14 cellular contexts compared by ENCODE assay signal in genomic region chr17:77144227-77144626, GRCh38. TPM values are rescaled to one million over a fixed set of nuclear protein-coding genes. Genes with fewer than 3 reads are reported as not detected.
DNase-seq lines count a peak whose midpoint lies in the region; ATAC-seq and TF ChIP-seq lines count a peak whose summit lies in the region.
"Had no signal": no experiment of that assay in that cellular context is flagged by ENCODE, and none has a peak within 500 bp of the region (broad histone marks: within the 10 kb centered on the region; RNA-seq: fewer than 3 reads in every experiment).

No MANE protein-coding gene starts in this region.

- TF ChIP-seq POLR2A in gastroesophageal sphincter (IDR thresholded peaks at IDR 0.05), result no peak
- no peak for TF ChIP-seq POLR2A in testis (IDR thresholded peaks at IDR 0.05)

- peaks cover 31% of the 10 kb centered on the region for H3F3A ChIP-seq in SK-N-SH (replicated peaks; ENCODE audit: insufficient read depth)
- peaks cover 16% of the 10 kb centered on the region for H3F3A ChIP-seq in OCI-LY1 (ENCODE audit: insufficient read depth, low read length)

- TF ChIP-seq EP300 in SK-N-SH (IDR thresholded peaks at IDR 0.05; ENCODE audit: borderline replicate concordance in 1 of 2, low read depth in 1 of 2, low read length in 1 of 2) (no peak), gastroesophageal sphincter (IDR thresholded peaks at IDR 0.05) (no peak)

- intact Hi-C loops in testis (cut with DNase I; ENCODE audit: low total_unique reads), result no loop called here

- CTCF ChIA-PET in SK-N-SH (lab: Yijun Ruan, JAX), result no interaction called here

- H3K27ac ChIP-seq in SK-N-SH (ENCODE audit: low read depth in 2 of 2, low read length in 1 of 2), result 0 out of 4 replicates have a peak overlapping the region, but pooled peaks of 1 of the 2 experiments have one; percentile 2
- peak overlapping the region; percentile 95 for H3K27ac ChIP-seq in OCI-LY1 (ENCODE audit: low read depth, low read length, poor library complexity, severe bottlenecking)
- H3K27ac ChIP-seq in gastroesophageal sphincter, result peak overlapping the region in 3 of 4 donors; percentile 22 to 98 (median 60)
- peak overlapping the region; percentile 12 to 95 for H3K27ac ChIP-seq in testis
- H3K27ac ChIP-seq: GM23248 had no signal

- no peak overlapping the region for H3K4me3 ChIP-seq in SK-N-SH (ENCODE audit: low read depth in 2 of 2, low read length in 1 of 2)
- peak overlapping the region; percentile 96 for H3K4me3 ChIP-seq in OCI-LY1 (ENCODE audit: low read depth, low read length, poor library complexity, severe bottlenecking)
- peak overlapping the region in 1 of 2 donors; percentile 98 for H3K4me3 ChIP-seq in gastroesophageal sphincter
- no peak overlapping the region for H3K4me3 ChIP-seq in testis
- H3K4me3 ChIP-seq: GM23248 had no signal

- H2AFZ ChIP-seq in SK-N-SH (ENCODE audit: low read depth), result no peak overlapping the region
- H2AFZ ChIP-seq in OCI-LY1 (ENCODE audit: low read length), result no peak overlapping the region
- H2AFZ ChIP-seq: GM23248 had no signal

- H3K4me2 ChIP-seq in SK-N-SH (0 out of 2 replicates have a peak overlapping the region, but pooled peaks have one; percentile 1), OCI-LY1 (ENCODE audit: low read length) (peak overlapping the region; percentile 87)

- H3K36me3 ChIP-seq in SK-N-SH (replicated peaks in 1 of 2; ENCODE audit: control insufficient read depth in 1 of 2, insufficient read depth in 2 of 2, low read length in 1 of 2) (peaks cover 50 to 53% of the 10 kb centered on the region in 2 experiments), OCI-LY1 (ENCODE audit: insufficient read depth, low read length) (peaks cover 37% of the 10 kb centered on the region), gastroesophageal sphincter (peaks cover 0 to 49% of the 10 kb centered on the region in 2 donors), testis (ENCODE audit: low read depth, missing control alignments) (no peaks in the 10 kb centered on the region)

- POLR2A ChIA-PET in SK-N-SH (lab: Yijun Ruan, JAX), result no interaction called here

- TF ChIP-seq CTCF in SK-N-SH (IDR thresholded peaks at IDR 0.05) (no peak), OCI-LY1 (IDR thresholded peaks at IDR 0.05; ENCODE audit: low read length) (no peak), gastroesophageal sphincter (IDR thresholded peaks at IDR 0.05) (no peak), testis (IDR thresholded peaks at IDR 0.05) (no peak)

- no peaks in the 10 kb centered on the region for H3K9me3 ChIP-seq in SK-N-SH
- H3K9me3 ChIP-seq in OCI-LY1 (ENCODE audit: low read length), result no peaks in the 10 kb centered on the region
- H3K9me3 ChIP-seq in gastroesophageal sphincter, result no peaks in the 10 kb centered on the region
- H3K9me3 ChIP-seq in testis, result no peaks in the 10 kb centered on the region

- no peaks in the 10 kb centered on the region for H3K9me2 ChIP-seq in SK-N-SH
- no peaks in the 10 kb centered on the region for H3K9me2 ChIP-seq in OCI-LY1 (ENCODE audit: low read depth, low read length)

- H3K9ac ChIP-seq in SK-N-SH (no peak overlapping the region), OCI-LY1 (ENCODE audit: low read length) (peak overlapping the region; percentile 89; the same call in 1 of the 2 replicates)
- H3K9ac ChIP-seq: GM23248 had no signal

- H4K20me1 ChIP-seq in SK-N-SH (ENCODE audit: insufficient read depth), result peaks cover 35% of the 10 kb centered on the region
- H4K20me1 ChIP-seq in OCI-LY1 (ENCODE audit: insufficient read depth, low read length), result no peaks in the 10 kb centered on the region

- 94% methylated on average over 4 of the region's 4 CpGs for WGBS in SK-N-SH (ENCODE audit: low lambda C conversion rate)
- WGBS in gastroesophageal sphincter (ENCODE audit: low coverage in 1 of 2), 2 donors, result 75 to 89% methylated on average over 4 of the region's 4 CpGs
- 77 to 82% methylated on average over 4 of the region's 4 CpGs for WGBS in testis, 2 donors

- ATAC-seq in SK-N-SH treated with all-trans-retinoic acid at 6 μM for 48 hours (no peak), gastroesophageal sphincter (no peak), GM21515 (IDR thresholded peaks at IDR 0.05; ENCODE audit: unreplicated experiment) (no peak)

- H3K79me2 ChIP-seq in SK-N-SH (ENCODE audit: insufficient read depth) (peaks cover 80% of the 10 kb centered on the region), OCI-LY1 (ENCODE audit: insufficient read depth, low read length) (peaks cover 22% of the 10 kb centered on the region)

- TF ChIP-seq RAD21 in SK-N-SH (IDR thresholded peaks at IDR 0.05; ENCODE audit: low read length), result no peak

- H3K4me1 ChIP-seq in SK-N-SH (ENCODE audit: control insufficient read depth in 1 of 2, insufficient read depth in 2 of 2, low read depth in 1 of 2, low read length in 1 of 2) (peaks cover 21 to 28% of the 10 kb centered on the region in 2 experiments), OCI-LY1 (ENCODE audit: insufficient read depth, low read length, severe bottlenecking) (peaks cover 86% of the 10 kb centered on the region), gastroesophageal sphincter (peaks cover 4 to 82% (median 21%) of the 10 kb centered on the region in 3 donors), testis (peaks cover 50% of the 10 kb centered on the region)

- DNase-seq in SK-N-SH, result no peak
- DNase-seq in testis, result no peak
- DNase-seq in putamen (ENCODE audit: low spot score), result no peak
- no peak for DNase-seq in activated CD4-positive, alpha-beta T cell treated with anti-CD3 and anti-CD28 coated beads, Interleukin-2, amount 50 U/mL, for 1 hour
- DNase-seq: activated CD4-positive, alpha-beta memory T cell treated with anti-CD3 and anti-CD28 coated beads for 36 hours; activated naive CD4-positive, alpha-beta T cell treated with anti-CD3 and anti-CD28 coated beads for 36 hours; DND-41; GM23248; head of caudate nucleus; midbrain had no signal

- H3K27me3 ChIP-seq in SK-N-SH (ENCODE audit: insufficient read depth), result no peaks in the 10 kb centered on the region
- H3K27me3 ChIP-seq in OCI-LY1 (ENCODE audit: insufficient read depth, low read length), result no peaks in the 10 kb centered on the region
- H3K27me3 ChIP-seq in gastroesophageal sphincter, result no peaks in the 10 kb centered on the region
- H3K27me3 ChIP-seq in testis, result no peaks in the 10 kb centered on the region

TF ChIP-seq in SK-N-SH, 30 proteins besides CTCF, POLR2A, EP300 and RAD21 (continues in another document):
- TF ChIP-seq GABPA (IDR thresholded peaks at IDR 0.05; ENCODE audit: low read depth) (no peak), USF2 (IDR thresholded peaks at IDR 0.05; ENCODE audit: borderline replicate concordance, low read depth, low read length) (no peak), MAX (IDR thresholded peaks at IDR 0.05; ENCODE audit: low read depth) (no peak), RCOR1 (IDR thresholded peaks at IDR 0.05; ENCODE audit: low read length) (no peak)

TF ChIP-seq in SK-N-SH treated with all-trans-retinoic acid at 6 μM for 48 hours, 23 proteins besides CTCF, POLR2A, EP300 and RAD21 (continues in another document):
- TF ChIP-seq TSHZ2 (CRISPR knock-in tag; IDR thresholded peaks at IDR 0.05) (no peak), PPARA (CRISPR knock-in tag; IDR thresholded peaks at IDR 0.05; ENCODE audit: borderline replicate concordance) (no peak), CSDC2 (CRISPR knock-in tag; IDR thresholded peaks at IDR 0.05) (no peak), GLIS3 (CRISPR knock-in tag; IDR thresholded peaks at IDR 0.05) (no peak), OSR1 (CRISPR knock-in tag; IDR thresholded peaks at IDR 0.05) (no peak), ZNF8 (CRISPR knock-in tag; IDR thresholded peaks at IDR 0.05) (no peak), TCF4 (CRISPR knock-in tag; IDR thresholded peaks at IDR 0.05; ENCODE audit: borderline replicate concordance) (no peak), ZFP3 (CRISPR knock-in tag; IDR thresholded peaks at IDR 0.05) (no peak), ARNTL (CRISPR knock-in tag; IDR thresholded peaks at IDR 0.05; ENCODE audit: borderline replicate concordance, low read depth) (no peak)

RNA-seq across cellular contexts. Expression of gene SEC14L1, which starts 3.5 kb away (rescaled TPM):
- polyA plus RNA-seq in SK-N-SH (2012; rRNA removed), result 45.1 and 62.4 TPM in 2 replicates
- polyA plus RNA-seq in SK-N-SH (2012; cell fraction: cytosol; rRNA removed), result 54.4 and 58.5 TPM in 2 replicates
- 48.9 and 66.1 TPM in 2 replicates for polyA plus RNA-seq in SK-N-SH (2012; cell fraction: nucleus; rRNA removed)
- 10 to 100 TPM; 38.4 to 86.1 (median 40.1) TPM for total RNA-seq in gastroesophageal sphincter
- 100 to 1,000 TPM; 240 to 262 TPM for total RNA-seq in testis
- polyA plus RNA-seq in testis (ENCODE audit: insufficient read depth, low read depth, low replicate concordance), result 143 TPM
